ENCODE assay signal across 13 cellular contexts in the genomic region with DNA sequence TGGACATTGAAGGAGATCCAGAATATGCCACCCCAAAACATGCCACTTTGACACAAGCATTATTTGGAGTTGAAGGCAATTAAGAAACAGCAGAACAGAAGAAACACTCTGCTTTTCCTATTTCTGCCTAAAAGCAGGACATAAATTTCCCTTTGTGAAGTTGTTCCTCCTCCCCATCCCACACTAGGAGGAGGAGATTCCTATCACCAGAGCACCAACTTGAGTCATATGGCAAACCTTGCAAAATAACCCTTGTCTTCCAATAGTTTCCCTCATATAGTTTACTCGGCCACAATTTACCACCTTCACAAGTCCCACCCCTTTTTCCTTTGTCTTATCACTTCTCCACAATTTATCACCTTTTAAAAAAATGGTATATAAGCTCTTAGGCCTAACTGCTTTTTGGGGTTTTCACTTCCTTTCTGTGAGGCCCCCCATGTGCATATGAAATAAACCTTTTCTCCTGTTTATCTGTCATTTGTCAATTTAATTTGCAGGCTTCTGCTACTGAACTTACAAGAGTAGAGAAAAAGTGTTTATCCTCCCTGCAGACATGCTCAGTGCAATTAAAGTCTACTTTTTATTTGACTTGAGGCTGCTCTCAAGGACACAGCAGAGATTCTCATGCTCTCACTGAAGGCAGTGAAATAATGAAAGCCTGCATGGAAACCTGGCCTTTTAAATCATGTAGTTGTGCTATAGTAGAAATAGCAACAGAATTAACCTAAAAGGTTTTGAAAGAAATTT. TPM values are rescaled to one million over a fixed set of nuclear protein-coding genes. Genes with fewer than 3 reads are reported as not detected.
DNase-seq lines count a peak whose midpoint lies in the region; ATAC-seq and TF ChIP-seq lines count a peak whose summit lies in the region.
"Had no signal": no experiment of that assay in that cellular context is flagged by ENCODE, and none has a peak within 500 bp of the region (broad histone marks: within the 10 kb centered on the region; RNA-seq: fewer than 3 reads in every experiment).

No MANE protein-coding gene starts in this region.

- H3F3A ChIP-seq in SK-N-SH (replicated peaks; ENCODE audit: insufficient read depth), result peaks cover 13% of the 10 kb centered on the region

- no peaks in the 10 kb centered on the region for H4K20me1 ChIP-seq in SK-N-SH (ENCODE audit: insufficient read depth)

- TF ChIP-seq CTCF in SK-N-SH (IDR thresholded peaks at IDR 0.05) (no peak), foreskin fibroblast (IDR thresholded peaks at IDR 0.05; ENCODE audit: low read depth, low read length) (no peak), transverse colon (IDR thresholded peaks at IDR 0.05) (no peak)

- in situ Hi-C loops in SK-MEL-5 (cut with HindIII; ENCODE audit: low pct_unique_long_range_greater_than_20kb, low sequenced_read_pairs) (no loop called here), transverse colon (cut with MboI; ENCODE audit: low pct_ligation_motif_present in 1 of 4, low pct_unique_long_range_greater_than_20kb in 1 of 4, low sequenced_read_pairs in 3 of 4) (no loop called here)

- no peak overlapping the region for H3K4me2 ChIP-seq in SK-N-SH

- H3K36me3 ChIP-seq in SK-N-SH (replicated peaks in 1 of 2; ENCODE audit: control insufficient read depth in 1 of 2, insufficient read depth in 2 of 2, low read length in 1 of 2) (peaks cover 0 to 5% of the 10 kb centered on the region in 2 experiments), transverse colon (no peaks in the 10 kb centered on the region)

- H3K4me3 ChIP-seq in SK-N-SH (ENCODE audit: low read depth in 2 of 2, low read length in 1 of 2), result no peak overlapping the region
- H3K4me3 ChIP-seq in foreskin fibroblast (ENCODE audit: low read depth in 1 of 2, low read length in 2 of 2), result no peak overlapping the region
- no peak overlapping the region for H3K4me3 ChIP-seq in transverse colon

- CTCF ChIA-PET in SK-N-SH (lab: Yijun Ruan, JAX), result no interaction called here

- intact Hi-C loops in transverse colon (cut with DNase I; ENCODE audit: low total_unique reads), result loop anchor here (5.0 kb wide), 1 partner anchor 48 kb away; no protein-coding TSS in a partner anchor

- H3K27ac ChIP-seq in SK-N-SH (ENCODE audit: low read depth in 2 of 2, low read length in 1 of 2) (no peak overlapping the region; a peak in 1 of 4 replicates), transverse colon (peak overlapping the region; percentile 7 to 96 (median 94)), caudate nucleus (ENCODE audit: low read depth, low read length) (no peak overlapping the region)

- H3K27me3 ChIP-seq in SK-N-SH (ENCODE audit: insufficient read depth) (no peaks in the 10 kb centered on the region), transverse colon (no peaks in the 10 kb centered on the region)

- no peaks in the 10 kb centered on the region for H3K9me2 ChIP-seq in SK-N-SH

- DNase-seq in SK-N-SH (no peak), SK-MEL-5 (ENCODE audit: low read depth, low spot score) (peak; percentile 13), foreskin fibroblast (peak; percentile 65 to 83), transverse colon (no peak), NCI-H82 (lab: John Stamatoyannopoulos, UW) (no peak), caudate nucleus (lab: John Stamatoyannopoulos, UW) (no peak)
- DNase-seq: 8988T; activated CD8-positive, alpha-beta memory T cell treated with anti-CD3 and anti-CD28 coated beads, Interleukin-2, amount 50 U/mL, for 4 hours; COR-L47; MM.1S; NCI-H2171 had no signal

- TF ChIP-seq POLR2A in transverse colon (IDR thresholded peaks at IDR 0.05), result no peak

- no peak for ATAC-seq in SK-N-SH treated with all-trans-retinoic acid at 6 μM for 48 hours
- no peak for ATAC-seq in HG02973 (IDR thresholded peaks at IDR 0.05; ENCODE audit: unreplicated experiment)

- WGBS in SK-N-SH (ENCODE audit: low lambda C conversion rate), result 50% methylated on average over 1 of the region's 1 CpG
- WGBS in transverse colon (ENCODE audit: low coverage in 1 of 2), 2 donors, result 18 to 33% methylated on average over 1 of the region's 1 CpG

- H3K79me2 ChIP-seq in SK-N-SH (ENCODE audit: insufficient read depth), result peaks cover 19% of the 10 kb centered on the region

- no peak for TF ChIP-seq RAD21 in SK-N-SH (IDR thresholded peaks at IDR 0.05; ENCODE audit: low read length)

- H3K9me3 ChIP-seq in SK-N-SH, result no peaks in the 10 kb centered on the region; the same call in 1 of the 2 replicates
- H3K9me3 ChIP-seq in transverse colon, result no peaks in the 10 kb centered on the region

- no peak for TF ChIP-seq EP300 in SK-N-SH (IDR thresholded peaks at IDR 0.05; ENCODE audit: borderline replicate concordance in 1 of 2, low read depth in 1 of 2, low read length in 1 of 2)
- no peak for TF ChIP-seq EP300 in transverse colon (IDR thresholded peaks at IDR 0.05; ENCODE audit: low read depth)

- H3K4me1 ChIP-seq in SK-N-SH (ENCODE audit: control insufficient read depth in 1 of 2, insufficient read depth in 2 of 2, low read depth in 1 of 2, low read length in 1 of 2) (peaks cover 0 to 7% of the 10 kb centered on the region in 2 experiments; a peak in 2 of 4 replicates), transverse colon (peaks cover 2 to 26% (median 6%) of the 10 kb centered on the region in 4 donors)

- peak overlapping the region; percentile 35; the same call in 1 of the 2 replicates for H2AFZ ChIP-seq in SK-N-SH (ENCODE audit: low read depth)

- POLR2A ChIA-PET in SK-N-SH (lab: Yijun Ruan, JAX), result no interaction called here

- no peak overlapping the region for H3K9ac ChIP-seq in SK-N-SH

TF ChIP-seq in SK-N-SH, 30 proteins besides CTCF, POLR2A, EP300 and RAD21:
- TF ChIP-seq SIN3A (IDR thresholded peaks at IDR 0.05; ENCODE audit: borderline replicate concordance, low read depth, low read length), result no peak
- no peak for TF ChIP-seq GATA2 (CRISPR knock-in tag; IDR thresholded peaks at IDR 0.05)
- TF ChIP-seq NFIC (IDR thresholded peaks at IDR 0.05; ENCODE audit: borderline replicate concordance), result no peak
- TF ChIP-seq NRF1 (IDR thresholded peaks at IDR 0.05; ENCODE audit: low read depth, low read length), result no peak
- no peak for TF ChIP-seq JUND (IDR thresholded peaks at IDR 0.05)
- 0 out of 2 replicates have a peak, but pooled peaks have one; percentile 1 for TF ChIP-seq FOSL2 (IDR thresholded peaks at IDR 0.05; ENCODE audit: borderline replicate concordance, low read depth)
TF ChIP-seq in SK-N-SH: peak in this region for 1.

TF ChIP-seq in SK-N-SH treated with all-trans-retinoic acid at 6 μM for 48 hours, 23 proteins besides CTCF, POLR2A, EP300 and RAD21 (continues in another document):
- TF ChIP-seq SNAI2 (CRISPR knock-in tag; IDR thresholded peaks at IDR 0.05), result no peak
- TF ChIP-seq GLIS3 (CRISPR knock-in tag; IDR thresholded peaks at IDR 0.05), result no peak
- TF ChIP-seq TCF4 (CRISPR knock-in tag; IDR thresholded peaks at IDR 0.05; ENCODE audit: borderline replicate concordance), result no peak
- TF ChIP-seq ISL1 (CRISPR knock-in tag; IDR thresholded peaks at IDR 0.05), result no peak
- TF ChIP-seq TOX (CRISPR knock-in tag; IDR thresholded peaks at IDR 0.05; ENCODE audit: borderline replicate concordance), result no peak
- TF ChIP-seq ZNF70 (CRISPR knock-in tag; IDR thresholded peaks at IDR 0.05), result no peak
- no peak for TF ChIP-seq ZNF8 (CRISPR knock-in tag; IDR thresholded peaks at IDR 0.05)
- TF ChIP-seq, protein P1, sequence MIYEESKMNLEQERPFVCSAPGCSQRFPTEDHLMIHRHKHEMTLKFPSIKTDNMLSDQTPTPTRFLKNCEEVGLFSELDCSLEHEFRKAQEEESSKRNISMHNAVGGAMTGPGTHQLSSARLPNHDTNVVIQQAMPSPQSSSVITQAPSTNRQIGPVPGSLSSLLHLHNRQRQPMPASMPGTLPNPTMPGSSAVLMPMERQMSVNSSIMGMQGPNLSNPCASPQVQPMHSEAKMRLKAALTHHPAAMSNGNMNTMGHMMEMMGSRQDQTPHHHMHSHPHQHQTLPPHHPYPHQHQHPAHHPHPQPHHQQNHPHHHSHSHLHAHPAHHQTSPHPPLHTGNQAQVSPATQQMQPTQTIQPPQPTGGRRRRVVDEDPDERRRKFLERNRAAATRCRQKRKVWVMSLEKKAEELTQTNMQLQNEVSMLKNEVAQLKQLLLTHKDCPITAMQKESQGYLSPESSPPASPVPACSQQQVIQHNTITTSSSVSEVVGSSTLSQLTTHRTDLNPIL (CRISPR knock-in tag; IDR thresholded peaks at IDR 0.05; ENCODE audit: low read depth), result no peak
- no peak for TF ChIP-seq RARB (CRISPR knock-in tag; IDR thresholded peaks at IDR 0.05)

RNA-seq across cellular contexts. Expression of a gene that starts 2.8 kb away (rescaled TPM):
- polyA plus RNA-seq in SK-N-SH (2012; rRNA removed), result 6.6 and 11.3 TPM in 2 replicates
- polyA plus RNA-seq in SK-N-SH (2012; cell fraction: cytosol; rRNA removed), result 14.7 and 19.5 TPM in 2 replicates
- 4.3 and 8.9 TPM in 2 replicates for polyA plus RNA-seq in SK-N-SH (2012; cell fraction: nucleus; rRNA removed)
- total RNA-seq in SK-MEL-5 (2014; rRNA removed; shearing (Covaris generic)), result 12.8 and 12.9 TPM in 2 replicates
- polyA plus RNA-seq in SK-MEL-5 (2015; cell fraction: cytosol; rRNA removed), result 6.9 and 10.6 TPM in 2 replicates
- polyA plus RNA-seq in SK-MEL-5 (2015; cell fraction: nucleus; rRNA removed), result 7.4 and 8.4 TPM in 2 replicates
- 10 to 100 TPM; 21.7 to 28.5 (median 25.1) TPM for total RNA-seq in transverse colon

RNA-seq across cellular contexts. Expression of a gene that starts 52.8 kb away (rescaled TPM):
- 5.3 and 7.7 TPM in 2 replicates for polyA plus RNA-seq in SK-N-SH (2012; rRNA removed)
- 9.7 and 11.3 TPM in 2 replicates for polyA plus RNA-seq in SK-N-SH (2012; cell fraction: cytosol; rRNA removed)
- polyA plus RNA-seq in SK-N-SH (2012; cell fraction: nucleus; rRNA removed), result 2.6 and 4.6 TPM in 2 replicates
- 7.2 and 7.7 TPM in 2 replicates for total RNA-seq in SK-MEL-5 (2014; rRNA removed; shearing (Covaris generic))
- polyA plus RNA-seq in SK-MEL-5 (2015; cell fraction: cytosol; rRNA removed), result 4.5 and 5.5 TPM in 2 replicates
- 3.5 and 4.0 TPM in 2 replicates for polyA plus RNA-seq in SK-MEL-5 (2015; cell fraction: nucleus; rRNA removed)
- total RNA-seq in transverse colon, result 10 to 100 TPM in 3 of 4 donors, 1 to 10 TPM in 1; 7.1 to 49.0 (median 10.7) TPM

Comparison
In these comparisons a context has a peak if more than half of its experiments do, and no peak if none do; other contexts are left out.
1. DNase-seq: peak in SK-MEL-5 (single experiment) and foreskin fibroblast (2 of 2); none in SK-N-SH (single experiment), transverse colon (single experiment), NCI-H82 (single experiment) and caudate nucleus (0 of 61).
2. H3K27ac ChIP-seq: peak in transverse colon (4 of 4); none in SK-N-SH (0 of 2) and caudate nucleus (single experiment).